10 cellular contexts compared by ENCODE assay signal in the genomic region with DNA sequence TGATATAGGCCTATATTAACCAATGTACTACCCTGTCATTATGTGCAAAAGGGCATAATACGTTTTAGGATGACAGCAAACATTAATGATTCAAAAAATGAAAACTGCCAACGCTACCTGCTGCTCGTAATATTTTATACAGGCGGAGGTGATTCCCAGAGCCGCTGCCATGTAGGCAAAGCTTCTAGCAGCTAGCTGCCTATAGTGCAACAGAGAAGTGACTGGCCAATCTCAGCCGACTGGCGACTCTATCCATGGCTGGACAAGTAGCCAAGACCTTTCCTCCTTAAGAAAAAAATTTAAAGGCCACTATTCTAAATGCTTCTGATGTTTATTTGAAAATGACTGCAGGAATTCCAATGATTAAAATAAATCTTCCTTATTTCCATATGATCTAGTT. TPM values are rescaled to one million over a fixed set of nuclear protein-coding genes. Genes with fewer than 3 reads are reported as not detected.
A peak's percentile ranks its signal among the peaks of the same experiment; 100 is the strongest.
DNase-seq lines count a peak whose midpoint lies in the region; FAIRE-seq and TF ChIP-seq lines count a peak whose summit lies in the region.
"Had no signal": no experiment of that assay in that cellular context is flagged by ENCODE, and none has a peak within 500 bp of the region (broad histone marks: within the 10 kb centered on the region; RNA-seq: fewer than 3 reads in every experiment).

No MANE protein-coding gene starts in this region.

- H3K36me3 Mint-ChIP-seq in chondrocyte (ENCODE audit: low read depth) = no peaks in the 10 kb centered on the region

- H3K9me3 ChIP-seq in HUES6 (ENCODE audit: control insufficient read depth, insufficient read depth, low read depth, low read length) (no peaks in the 10 kb centered on the region), skeletal muscle tissue (ENCODE audit: control insufficient read depth in 3 of 3, low read length in 3 of 3) (no peaks in the 10 kb centered on the region)
- H3K9me3 ChIP-seq: neutrophil had no signal

- no peaks in the 10 kb centered on the region for H3K36me3 ChIP-seq in HUES6 (ENCODE audit: control insufficient read depth, insufficient read depth, low read length)
- peaks cover 0 to 2% (median 0%) of the 10 kb centered on the region in 3 donors for H3K36me3 ChIP-seq in skeletal muscle tissue (ENCODE audit: control insufficient read depth in 3 of 3, insufficient read depth in 3 of 3, low read length in 3 of 3)
- H3K36me3 ChIP-seq: neutrophil had no signal

- DNase-seq in chondrocyte (ENCODE audit: low spot score) (no peak), lower leg skin (ENCODE audit: low spot score in 2 of 2) (no peak), NK-92 (lab: John Stamatoyannopoulos, UW; ENCODE audit: unreplicated experiment) (no peak), putamen (ENCODE audit: low spot score) (no peak), GM12892 (ENCODE audit: insufficient read length) (no peak)
- DNase-seq in activated CD4-positive, alpha-beta T cell treated with anti-CD3 and anti-CD28 coated beads, Interleukin-2, amount 50 U/mL, for 48 hours = no peak

- FAIRE-seq in GM12892 (lab: Jason Lieb, UNC) = no peak

- TF ChIP-seq POLR2A in lower leg skin (IDR thresholded peaks at IDR 0.05) (no peak), GM12892 (IDR thresholded peaks at IDR 0.05; ENCODE audit: low read depth, low read length) (no peak)

- 51 to 55% methylated on average over 7 of the region's 7 CpGs for WGBS in lower leg skin, 2 donors

- H3K9me3 Mint-ChIP-seq in chondrocyte (ENCODE audit: low read depth) = no peaks in the 10 kb centered on the region

- H3K4me3 ChIP-seq in HUES6 (ENCODE audit: low read depth, low read length) = peak overlapping the region; percentile 73; the same call in 1 of the 2 replicates
- H3K4me3 ChIP-seq in lower leg skin (ENCODE audit: low read depth, poor library complexity, severe bottlenecking) = peak overlapping the region; percentile 34
- peak overlapping the region; percentile 68 to 91 (median 89) for H3K4me3 ChIP-seq in skeletal muscle tissue (ENCODE audit: low read length in 3 of 3)

- no peak for TF ChIP-seq CTCF in chondrocyte (IDR thresholded peaks at IDR 0.05)
- no peak for TF ChIP-seq CTCF in lower leg skin (IDR thresholded peaks at IDR 0.05)

- H3K4me1 Mint-ChIP-seq in chondrocyte (ENCODE audit: low read depth) = peaks cover 47% of the 10 kb centered on the region

- H3K27me3 ChIP-seq in HUES6 (ENCODE audit: control insufficient read depth, insufficient read depth, low read length) (peaks cover 19% of the 10 kb centered on the region), skeletal muscle tissue (ENCODE audit: control insufficient read depth in 3 of 3, insufficient read depth in 3 of 3, low read length in 3 of 3) (no peaks in the 10 kb centered on the region)

- H3K9ac ChIP-seq in HUES6 (ENCODE audit: low read length) (no peak overlapping the region), skeletal muscle tissue (ENCODE audit: low read depth in 1 of 3, low read length in 3 of 3) (peak overlapping the region; percentile 83 to 93 (median 92))

- peak overlapping the region; percentile 75 for H3K4me3 Mint-ChIP-seq in chondrocyte (ENCODE audit: unreplicated experiment)

- H3K27me3 Mint-ChIP-seq in chondrocyte (ENCODE audit: low read depth) = peaks cover 6% of the 10 kb centered on the region

- H3K27ac ChIP-seq in HUES6 (ENCODE audit: low read depth, low read length) (no peak overlapping the region), skeletal muscle tissue (ENCODE audit: low read depth, low read length) (peak overlapping the region; percentile 92)
- H3K27ac ChIP-seq: neutrophil had no signal

- peak overlapping the region; percentile 14 for H3K27ac Mint-ChIP-seq in chondrocyte (ENCODE audit: unreplicated experiment)

- H3K4me1 ChIP-seq in HUES6 (ENCODE audit: control insufficient read depth, insufficient read depth, low read length) = peaks cover 56% of the 10 kb centered on the region
- H3K4me1 ChIP-seq in skeletal muscle tissue (ENCODE audit: control insufficient read depth in 3 of 3, insufficient read depth in 3 of 3, low read length in 3 of 3) = peaks cover 22 to 28% (median 28%) of the 10 kb centered on the region in 3 donors

- intact Hi-C loops in lower leg skin (cut with DNase I; ENCODE audit: low total_unique reads) = no loop called here

RNA-seq across cellular contexts. Expression of gene PPARGC1A, which starts 1.9 kb away (rescaled TPM):
- 2.1 to 6.6 TPM (median 2.2 TPM) in 3 replicates for total RNA-seq in chondrocyte
- 10 to 100 TPM in 2 of 4 donors, 1 to 10 TPM in 2; 3.4 to 40.0 (median 14.1) TPM for total RNA-seq in lower leg skin
- total RNA-seq in skeletal muscle tissue = 12.5 TPM
- polyA plus RNA-seq in GM12892 (2012; ENCODE audit: missing spikeins) = not detected
- total RNA-seq: T-helper 1 cell treated with Interleukin-12 subunit alpha and Interleukin-12 subunit beta and Interleukin-4 antibody, amounts not matched to agents 30 ng/mL and 1 ng/mL, for 36 hours had no signal

Comparison
In these comparisons a context has a peak if more than half of its experiments do, and no peak if none do; other contexts are left out.
1. H3K4me3 ChIP-seq: peak in every context shown above with its lines; median percentile 89 in skeletal muscle tissue; 73 in HUES6; 34 in lower leg skin.